Comparison of ENCODE assay signal across 25 cellular contexts in the genomic region with DNA sequence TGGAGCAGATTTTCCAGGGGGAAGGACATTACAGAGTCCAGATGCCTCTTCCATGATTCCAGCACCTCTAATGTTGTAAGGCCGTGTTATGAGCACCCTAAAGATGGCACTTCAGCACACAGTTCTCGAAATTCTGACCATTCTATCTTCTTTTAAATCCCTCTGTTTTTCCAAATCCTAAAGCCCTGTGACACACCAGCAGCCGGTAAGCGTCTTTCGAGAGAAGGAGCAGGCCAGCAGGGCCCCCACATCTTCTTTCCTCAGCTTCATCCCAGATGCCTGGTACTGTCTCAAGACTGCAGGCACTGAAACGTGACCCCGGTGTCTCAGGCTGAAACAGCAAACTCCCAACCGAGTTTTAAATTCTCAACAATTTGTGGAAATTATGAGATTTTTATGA.
"Had no signal": no experiment of that assay in that cellular context is flagged by ENCODE, and none has a peak within 500 bp of the region (broad histone marks: within the 10 kb centered on the region; RNA-seq: fewer than 3 reads in every experiment).

No MANE protein-coding gene starts in this region.

- H3K36me3 Mint-ChIP-seq: naive B cell; naive thymus-derived CD8-positive, alpha-beta T cell; natural killer cell treated with Interleukin-12 subunit alpha and Interleukin-12 subunit beta and Interleukin-15 and Interleukin-18, amount 100 ng/mL, for 72 hours; stimulated activated effector memory CD8-positive, alpha-beta T cell treated with anti-CD3 and anti-CD28 coated beads, Interleukin-12 subunit alpha, Interleukin-12 subunit beta, amount 100 ng/mL, for 72 hours; stimulated activated naive B cell treated with anti-CD40 and anti-IgM and Interleukin-4, amounts not matched to agents 10 μg/mL and 1 μg/mL and 100 μg/mL, for 72 hours had no signal

- H3K4me3 Mint-ChIP-seq: naive B cell; naive thymus-derived CD8-positive, alpha-beta T cell; natural killer cell treated with Interleukin-12 subunit alpha and Interleukin-12 subunit beta and Interleukin-15 and Interleukin-18, amount 100 ng/mL, for 72 hours; neural progenitor cell; stimulated activated effector memory CD8-positive, alpha-beta T cell treated with anti-CD3 and anti-CD28 coated beads, Interleukin-12 subunit alpha, Interleukin-12 subunit beta, amount 100 ng/mL, for 72 hours; stimulated activated naive B cell treated with anti-CD40 and anti-IgM and Interleukin-4, amounts not matched to agents 10 μg/mL and 1 μg/mL and 100 μg/mL, for 72 hours; stimulated activated naive CD8-positive, alpha-beta T cell treated with anti-CD3 and anti-CD28 coated beads, Interleukin-15, Interleukin-2, amounts not matched to agents 100 ng/mL and 50 ng/mL, for 24 hours had no signal

- H3K27ac Mint-ChIP-seq: naive B cell; naive thymus-derived CD8-positive, alpha-beta T cell; natural killer cell treated with Interleukin-12 subunit alpha and Interleukin-12 subunit beta and Interleukin-15 and Interleukin-18, amount 100 ng/mL, for 72 hours; neural progenitor cell; progenitor cell of endocrine pancreas; stimulated activated effector memory CD8-positive, alpha-beta T cell treated with anti-CD3 and anti-CD28 coated beads, Interleukin-12 subunit alpha, Interleukin-12 subunit beta, amount 100 ng/mL, for 72 hours; stimulated activated naive B cell treated with anti-CD40 and anti-IgM and Interleukin-4, amounts not matched to agents 10 μg/mL and 1 μg/mL and 100 μg/mL, for 72 hours; stimulated activated naive CD8-positive, alpha-beta T cell treated with anti-CD3 and anti-CD28 coated beads, Interleukin-15, Interleukin-2, amounts not matched to agents 100 ng/mL and 50 ng/mL, for 24 hours had no signal

- H3K9me3 Mint-ChIP-seq: natural killer cell treated with Interleukin-12 subunit alpha and Interleukin-12 subunit beta and Interleukin-15 and Interleukin-18, amount 100 ng/mL, for 72 hours; stimulated activated effector memory CD8-positive, alpha-beta T cell treated with anti-CD3 and anti-CD28 coated beads, Interleukin-12 subunit alpha, Interleukin-12 subunit beta, amount 100 ng/mL, for 72 hours; stimulated activated naive CD8-positive, alpha-beta T cell treated with anti-CD3 and anti-CD28 coated beads, Interleukin-15, Interleukin-2, amounts not matched to agents 100 ng/mL and 50 ng/mL, for 24 hours had no signal

- DNase-seq: naive B cell; naive thymus-derived CD8-positive, alpha-beta T cell; occipital lobe; ovary; posterior cingulate gyrus; psoas muscle; right cardiac atrium; right lobe of liver; sigmoid colon; small intestine; spleen; stimulated activated CD4-positive, alpha-beta T cell treated with anti-CD3 and anti-CD28 coated beads, Interleukin-12 subunit alpha, Interleukin-12 subunit beta, amount 100 ng/mL, for 4 hours; stimulated activated CD4-positive, alpha-beta T cell treated with anti-CD3 and anti-CD28 coated beads, Interleukin-1b, Interleukin-23, amount 100 ng/mL, for 48 hours; stimulated activated CD4-positive, alpha-beta T cell treated with anti-CD3 and anti-CD28 coated beads, Interleukin-4, amount 100 ng/mL, for 24 hours; stimulated activated naive B cell treated with anti-CD40 and anti-IgM and Interleukin-4, amounts not matched to agents 10 μg/mL and 1 μg/mL and 100 μg/mL, for 72 hours; stimulated activated naive CD4-positive, alpha-beta T cell treated with Interleukin-2 at 50 U/mL for 16 hours; stomach; thyroid gland; trophoblast cell; upper lobe of left lung had no signal

- H3K4me1 Mint-ChIP-seq: naive B cell; stimulated activated effector memory CD8-positive, alpha-beta T cell treated with anti-CD3 and anti-CD28 coated beads, Interleukin-12 subunit alpha, Interleukin-12 subunit beta, amount 100 ng/mL, for 72 hours; stimulated activated naive B cell treated with anti-CD40 and anti-IgM and Interleukin-4, amounts not matched to agents 10 μg/mL and 1 μg/mL and 100 μg/mL, for 72 hours had no signal
